In genomic region chr7:47943676-47944474, GRCh38 we compare ENCODE assay signal across 1 cellular context.
TF ChIP-seq lines count a peak whose summit lies in the region.

No MANE protein-coding gene starts in this region.

TF ChIP-seq in PFSK-1, 5 proteins besides CTCF, POLR2A, EP300 and RAD21:
- TF ChIP-seq REST (IDR thresholded peaks at IDR 0.05; ENCODE audit: insufficient read depth in 1 of 2, low read depth in 2 of 2, low read length in 2 of 2) = 0 out of 4 replicates have a peak, but pooled peaks of 1 of the 2 experiments have one; percentile 13
- no peak for TF ChIP-seq POLR2AphosphoS5 (IDR thresholded peaks at IDR 0.05; ENCODE audit: low read depth, low read length)
- TF ChIP-seq TAF1 (IDR thresholded peaks at IDR 0.05; ENCODE audit: borderline replicate concordance, insufficient read depth, low read length) = no peak
- no peak for TF ChIP-seq SIN3A (IDR thresholded peaks at IDR 0.05; ENCODE audit: borderline replicate concordance, insufficient read depth, low read length)
- peak; percentile 53 for TF ChIP-seq FOXP2 (optimal IDR thresholded peaks at IDR 0.05; ENCODE audit: borderline replicate concordance, extremely low read depth, extremely low read length, insufficient read depth)
TF ChIP-seq in PFSK-1: peak in this region for 2.
